ENCODE assay signal across 8 cellular contexts in genomic region chr5:131164931-131165727, GRCh38. TPM values are rescaled to one million over a fixed set of nuclear protein-coding genes. Genes with fewer than 3 reads are reported as not detected.
A peak's percentile ranks its signal among the peaks of the same experiment; 100 is the strongest.
DNase-seq lines count a peak whose midpoint lies in the region; ATAC-seq and TF ChIP-seq lines count a peak whose summit lies in the region.

TSS of gene HINT1 (minus strand) at chr5:131165256. CDS start at chr5:131165205, 51 bp downstream.

- H3K4me3 ChIP-seq in cardiac muscle cell (peak within 1 kb of the TSS; percentile 61), upper lobe of left lung (peak within 1 kb of the TSS; percentile 61 to 96 (median 75))

- H3K4me1 Mint-ChIP-seq in activated naive CD8-positive, alpha-beta T cell treated with anti-CD3 and anti-CD28 coated beads, Interleukin-2, amount 50 U/mL, for 24 hours, result peaks cover 54% of the 10 kb centered on the region

- WGBS in upper lobe of left lung, 2 donors, result 1 to 3% methylated on average over 23 to 36 of the region's 49 CpGs

- no peaks in the 10 kb centered on the region for H3K9me3 ChIP-seq in cardiac muscle cell (ENCODE audit: low read depth)
- H3K9me3 ChIP-seq in upper lobe of left lung, result no peaks in the 10 kb centered on the region

- H3K36me3 ChIP-seq in cardiac muscle cell, result peaks cover 25% of the 10 kb centered on the region
- H3K36me3 ChIP-seq in upper lobe of left lung, result peaks cover 9 to 29% (median 22%) of the 10 kb centered on the region in 4 donors

- peaks cover 9% of the 10 kb centered on the region for H3K4me1 ChIP-seq in cardiac muscle cell (ENCODE audit: low read depth)
- peaks cover 12 to 26% (median 17%) of the 10 kb centered on the region in 4 donors for H3K4me1 ChIP-seq in upper lobe of left lung

- intact Hi-C loops in posterior cingulate gyrus (cut with DNase I), result loop anchor here (2.0 kb wide), 1 partner anchor 100 kb away; the partner anchor contains the start of gene CDC42SE2

- DNase-seq in NCI-H128 (lab: John Stamatoyannopoulos, UW; ENCODE audit: unreplicated experiment) (peak; percentile 77), SW 1271 (lab: John Stamatoyannopoulos, UW) (peak; percentile 64 to 92), cardiac muscle cell (ENCODE audit: low read depth in 1 of 2, low spot score in 1 of 2) (peak; percentile 89 to 95), posterior cingulate gyrus (peak; percentile 81 to 98 (median 88)), upper lobe of left lung (peak; percentile 96 to 97)
- peak; percentile 97 for DNase-seq in activated naive CD8-positive, alpha-beta T cell treated with anti-CD3 and anti-CD28 coated beads, Interleukin-2, amount 50 U/mL, for 24 hours

- peak within 1 kb of the TSS; percentile 98 for H3K27ac Mint-ChIP-seq in activated naive CD8-positive, alpha-beta T cell treated with anti-CD3 and anti-CD28 coated beads, Interleukin-2, amount 50 U/mL, for 24 hours

- H3K36me3 Mint-ChIP-seq in activated naive CD8-positive, alpha-beta T cell treated with anti-CD3 and anti-CD28 coated beads, Interleukin-2, amount 50 U/mL, for 24 hours (ENCODE audit: low read depth), result peaks cover 43% of the 10 kb centered on the region

- H3K27ac ChIP-seq in cardiac muscle cell, result peak within 1 kb of the TSS; percentile 77
- H3K27ac ChIP-seq in upper lobe of left lung, result peak within 1 kb of the TSS; percentile 95 to 96 (median 96)

- H3K9me3 Mint-ChIP-seq in activated naive CD8-positive, alpha-beta T cell treated with anti-CD3 and anti-CD28 coated beads, Interleukin-2, amount 50 U/mL, for 24 hours, result no peaks in the 10 kb centered on the region

- peak within 1 kb of the TSS; percentile 96 for H3K4me3 Mint-ChIP-seq in activated naive CD8-positive, alpha-beta T cell treated with anti-CD3 and anti-CD28 coated beads, Interleukin-2, amount 50 U/mL, for 24 hours

- H3K27me3 ChIP-seq in cardiac muscle cell (no peaks in the 10 kb centered on the region), upper lobe of left lung (no peaks in the 10 kb centered on the region)

- ATAC-seq in HG02759 (IDR thresholded peaks at IDR 0.05; ENCODE audit: unreplicated experiment) (peak; percentile 85), upper lobe of left lung (ENCODE audit: low FRiP score in 2 of 2) (peak; percentile 95 to 97)
- ATAC-seq in activated naive CD8-positive, alpha-beta T cell treated with anti-CD3 and anti-CD28 coated beads, Interleukin-2, amount 50 U/mL, for 24 hours, result peak; percentile 91

- TF ChIP-seq CTCF in GM12873 (IDR thresholded peaks at IDR 0.05; ENCODE audit: insufficient read depth, low read depth, low read length, missing control alignments) (peak; percentile 0), cardiac muscle cell (IDR thresholded peaks at IDR 0.05; ENCODE audit: low read depth, low read length) (peak; percentile 23), upper lobe of left lung (IDR thresholded peaks at IDR 0.05) (peak in 2 of 6 experiments; percentile 10 to 41)

- peak in 3 of 4 donors; percentile 67 to 91 (median 76) for TF ChIP-seq POLR2A in upper lobe of left lung (IDR thresholded peaks at IDR 0.05)

- no peaks in the 10 kb centered on the region for H3K27me3 Mint-ChIP-seq in activated naive CD8-positive, alpha-beta T cell treated with anti-CD3 and anti-CD28 coated beads, Interleukin-2, amount 50 U/mL, for 24 hours

- no peak for TF ChIP-seq EP300 in upper lobe of left lung (IDR thresholded peaks at IDR 0.05)

RNA-seq across cellular contexts. Expression of gene HINT1, which starts in this region (rescaled TPM):
- 125 and 145 TPM in 2 replicates for total RNA-seq in cardiac muscle cell
- polyA plus RNA-seq in cardiac muscle cell, result 456 and 460 TPM in 2 replicates
- total RNA-seq in upper lobe of left lung, result 100 to 1,000 TPM in 4 of 6 donors, 10 to 100 TPM in 2; 75.4 to 172 (median 133) TPM

Comparison
In these comparisons a context has a peak if more than half of its experiments do, and no peak if none do; other contexts are left out.
1. Peak in every context shown above with its lines: DNase-seq, ATAC-seq, H3K4me3 ChIP-seq and H3K27ac ChIP-seq.